Comparison of ENCODE assay signal across 8 cellular contexts in the genomic region with DNA sequence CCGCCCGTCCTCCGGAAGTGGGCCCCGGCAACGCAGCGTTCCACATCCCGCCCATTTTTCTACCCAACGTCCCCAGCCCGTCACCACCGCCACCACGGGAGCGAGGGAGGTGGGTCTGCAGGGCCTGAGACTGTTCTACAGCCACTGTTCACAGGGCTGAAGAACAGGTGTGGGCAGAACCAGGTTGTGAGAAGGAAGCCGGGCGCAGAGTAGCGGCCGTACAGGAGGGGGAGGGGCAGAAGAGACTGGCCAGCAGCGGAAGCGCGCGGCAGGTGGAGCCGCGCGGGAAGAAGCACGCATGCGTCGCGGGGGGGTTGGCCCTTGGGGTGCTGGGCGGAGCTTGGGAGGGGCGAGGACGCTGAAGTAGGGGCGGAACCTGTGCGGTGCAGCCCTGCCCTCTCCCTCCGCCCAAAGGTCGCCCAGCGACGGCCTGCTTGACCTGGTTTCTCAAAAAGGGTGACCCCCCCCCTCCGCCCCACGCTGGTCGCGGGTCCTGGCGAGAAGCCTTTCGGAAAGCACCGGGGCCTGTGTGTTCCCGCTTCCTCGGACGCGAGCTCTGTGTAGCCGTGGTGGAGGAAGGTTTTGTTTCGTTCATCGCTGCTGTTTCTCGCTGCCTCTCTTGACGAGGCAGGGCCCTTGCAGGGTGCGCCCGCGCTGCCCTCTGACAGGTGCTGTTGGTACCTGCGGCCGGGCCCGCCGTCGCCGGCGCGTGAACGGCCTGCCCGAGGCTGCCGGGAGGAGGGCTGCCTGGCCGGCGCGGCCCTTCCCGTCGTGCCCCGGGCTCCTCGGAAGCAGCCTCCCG. TPM values are rescaled to one million over a fixed set of nuclear protein-coding genes. Genes with fewer than 3 reads are reported as not detected.
DNase-seq lines count a peak whose midpoint lies in the region; ATAC-seq and TF ChIP-seq lines count a peak whose summit lies in the region.

No MANE protein-coding gene starts in this region.

- TF ChIP-seq CTCF in astrocyte of the spinal cord (IDR thresholded peaks at IDR 0.05; ENCODE audit: low read depth, low read length), result no peak

- H3K4me3 ChIP-seq in astrocyte of the spinal cord (ENCODE audit: low read depth, low read length), result peak overlapping the region; percentile 71

- ATAC-seq in HG02981 (IDR thresholded peaks at IDR 0.05; ENCODE audit: unreplicated experiment), result peak; percentile 61
- peak; percentile 97 for ATAC-seq in sciatic nerve

- DNase-seq in NCI-H1436 (lab: John Stamatoyannopoulos, UW) (peak; percentile 79), NCI-H1436 treated with DMSO at 0.1 percent for 48 hours (lab: John Stamatoyannopoulos, UW) (no peak), NCI-H2029 treated with DMSO at 0.1 percent for 48 hours (lab: John Stamatoyannopoulos, UW) (peak; percentile 92), T-helper 9 cell (peak; percentile 95), astrocyte of the spinal cord (ENCODE audit: low read depth, low spot score) (peak; percentile 96), hypothalamus (lab: John Stamatoyannopoulos, UW) (peak; percentile 86 to 100 (median 95)), sciatic nerve (ENCODE audit: low spot score) (peak; percentile 99)

- intact Hi-C loops in sciatic nerve (cut with DNase I), result no loop called here

- in situ Hi-C loops in astrocyte of the spinal cord (cut with HindIII; ENCODE audit: low sequenced_read_pairs), result no loop called here

RNA-seq across cellular contexts. Expression of a gene that starts 7.8 kb away (rescaled TPM):
- total RNA-seq in sciatic nerve, result 131 TPM

RNA-seq across cellular contexts. Expression of a gene that starts 50.7 kb away (rescaled TPM):
- total RNA-seq in sciatic nerve, result 29.9 TPM
